In the genomic region with DNA sequence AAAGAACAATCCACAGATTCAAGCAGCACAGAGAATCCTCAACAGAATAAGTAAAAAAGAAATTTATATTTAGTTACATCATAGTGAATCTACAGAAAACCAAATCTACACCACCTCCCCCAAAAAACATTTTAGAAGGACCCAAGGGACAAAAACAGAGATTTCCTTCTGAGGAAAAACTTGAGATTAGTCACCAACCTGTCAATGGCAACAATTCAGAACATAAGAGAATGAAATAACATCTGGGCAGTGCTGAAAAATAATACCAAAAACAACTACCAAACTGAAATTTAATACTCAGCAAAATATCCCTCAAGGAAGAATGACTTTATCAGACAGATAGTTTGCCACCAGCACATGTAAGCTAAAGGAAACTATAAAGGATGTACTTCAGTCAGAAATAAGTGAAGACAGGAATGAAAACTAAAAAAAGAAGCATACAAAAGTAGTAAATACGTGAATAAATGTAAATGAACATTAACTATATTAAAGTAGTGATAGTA, we compare ENCODE assay signal across 26 cellular contexts.
"Had no signal": no experiment of that assay in that cellular context is flagged by ENCODE, and none has a peak within 500 bp of the region (broad histone marks: within the 10 kb centered on the region; RNA-seq: fewer than 3 reads in every experiment).

No MANE protein-coding gene starts in this region.

- H3K4me3 ChIP-seq: body of pancreas, colonic mucosa, esophagus squamous epithelium, left lung, lung, neural progenitor cell, sigmoid colon, testis, uterus had no signal

- DNase-seq: activated CD4-positive, alpha-beta T cell treated with anti-CD3 and anti-CD28 coated beads, Interleukin-2, amount 50 U/mL, for 48 hours; activated CD8-positive, alpha-beta memory T cell treated with anti-CD3 and anti-CD28 coated beads, Interleukin-2, amount 50 U/mL, for 48 hours; activated effector memory CD4-positive, alpha-beta T cell treated with Interleukin-2 at 50 U/mL for 16 hours; activated naive CD4-positive, alpha-beta T cell treated with anti-CD3 and anti-CD28 coated beads, Interleukin-2, amount 10 ng/mL, durations not matched to agents 7 days and 5 days; activated T-cell treated with anti-CD3 and anti-CD28 coated beads, Interleukin-2, amount 50 U/mL, for 48 hours; body of pancreas; caudate nucleus; colonic mucosa; esophagus squamous epithelium; foreskin melanocyte; glutamatergic neuron; hippocampal formation; kidney glomerular epithelial cell; left lung; naive thymus-derived CD4-positive, alpha-beta T cell; sigmoid colon; stimulated activated CD4-positive, alpha-beta T cell treated with anti-CD3 and anti-CD28 coated beads, Interleukin-2, amount 100 ng/mL, for 48 hours; stimulated activated CD8-positive, alpha-beta memory T cell treated with anti-CD3 and anti-CD28 coated beads, Interleukin-4, amount 100 ng/mL, for 48 hours; stimulated activated naive B cell treated with anti-CD40 and anti-IgM and Interleukin-4, amounts not matched to agents 10 μg/mL and 1 μg/mL and 100 μg/mL, for 72 hours; T-helper 1 cell; testis; trophoblast cell; uterus had no signal

- ATAC-seq: body of pancreas; left lung; naive thymus-derived CD4-positive, alpha-beta T cell; stimulated activated naive B cell treated with anti-CD40 and anti-IgM and Interleukin-4, amounts not matched to agents 10 μg/mL and 1 μg/mL and 100 μg/mL, for 72 hours; WTC11 had no signal

- H3K27ac Mint-ChIP-seq: activated naive CD4-positive, alpha-beta T cell treated with anti-CD3 and anti-CD28 coated beads, Interleukin-2, amount 10 ng/mL, durations not matched to agents 7 days and 5 days; naive thymus-derived CD4-positive, alpha-beta T cell; neural progenitor cell; stimulated activated naive B cell treated with anti-CD40 and anti-IgM and Interleukin-4, amounts not matched to agents 10 μg/mL and 1 μg/mL and 100 μg/mL, for 72 hours; WTC11 had no signal

- H3K4me2 ChIP-seq: neural progenitor cell had no signal

- H2AFZ ChIP-seq: neural progenitor cell had no signal

- H3K36me3 Mint-ChIP-seq: activated naive CD4-positive, alpha-beta T cell treated with anti-CD3 and anti-CD28 coated beads, Interleukin-2, amount 10 ng/mL, durations not matched to agents 7 days and 5 days; neural progenitor cell had no signal

- H3K9ac ChIP-seq: neural progenitor cell had no signal

- H3K4me1 Mint-ChIP-seq: activated naive CD4-positive, alpha-beta T cell treated with anti-CD3 and anti-CD28 coated beads, Interleukin-2, amount 10 ng/mL, durations not matched to agents 7 days and 5 days; naive thymus-derived CD4-positive, alpha-beta T cell; neural progenitor cell; WTC11 had no signal

- H3K4me3 Mint-ChIP-seq: activated naive CD4-positive, alpha-beta T cell treated with anti-CD3 and anti-CD28 coated beads, Interleukin-2, amount 10 ng/mL, durations not matched to agents 7 days and 5 days; naive thymus-derived CD4-positive, alpha-beta T cell; neural progenitor cell; stimulated activated naive B cell treated with anti-CD40 and anti-IgM and Interleukin-4, amounts not matched to agents 10 μg/mL and 1 μg/mL and 100 μg/mL, for 72 hours; WTC11 had no signal

- H3K27ac ChIP-seq: body of pancreas, colonic mucosa, esophagus squamous epithelium, left lung, neural progenitor cell, sigmoid colon, testis, uterus had no signal

- H3K9me3 ChIP-seq: body of pancreas, colonic mucosa, esophagus squamous epithelium, left lung, sigmoid colon, testis, uterus had no signal

- H3K4me1 ChIP-seq: body of pancreas, colonic mucosa, esophagus squamous epithelium, left lung, neural progenitor cell, sigmoid colon, testis, uterus had no signal

- H3K27me3 Mint-ChIP-seq: activated naive CD4-positive, alpha-beta T cell treated with anti-CD3 and anti-CD28 coated beads, Interleukin-2, amount 10 ng/mL, durations not matched to agents 7 days and 5 days; naive thymus-derived CD4-positive, alpha-beta T cell; stimulated activated naive B cell treated with anti-CD40 and anti-IgM and Interleukin-4, amounts not matched to agents 10 μg/mL and 1 μg/mL and 100 μg/mL, for 72 hours had no signal

- H3K27me3 ChIP-seq: body of pancreas, colonic mucosa, esophagus squamous epithelium, left lung, neural progenitor cell, sigmoid colon, testis, uterus had no signal

- H3K9me3 Mint-ChIP-seq: activated naive CD4-positive, alpha-beta T cell treated with anti-CD3 and anti-CD28 coated beads, Interleukin-2, amount 10 ng/mL, durations not matched to agents 7 days and 5 days; naive thymus-derived CD4-positive, alpha-beta T cell; neural progenitor cell had no signal

- H3K36me3 ChIP-seq: colonic mucosa, esophagus squamous epithelium, left lung, neural progenitor cell, sigmoid colon, uterus had no signal
